1 cellular context compared by ENCODE assay signal in the genomic region with DNA sequence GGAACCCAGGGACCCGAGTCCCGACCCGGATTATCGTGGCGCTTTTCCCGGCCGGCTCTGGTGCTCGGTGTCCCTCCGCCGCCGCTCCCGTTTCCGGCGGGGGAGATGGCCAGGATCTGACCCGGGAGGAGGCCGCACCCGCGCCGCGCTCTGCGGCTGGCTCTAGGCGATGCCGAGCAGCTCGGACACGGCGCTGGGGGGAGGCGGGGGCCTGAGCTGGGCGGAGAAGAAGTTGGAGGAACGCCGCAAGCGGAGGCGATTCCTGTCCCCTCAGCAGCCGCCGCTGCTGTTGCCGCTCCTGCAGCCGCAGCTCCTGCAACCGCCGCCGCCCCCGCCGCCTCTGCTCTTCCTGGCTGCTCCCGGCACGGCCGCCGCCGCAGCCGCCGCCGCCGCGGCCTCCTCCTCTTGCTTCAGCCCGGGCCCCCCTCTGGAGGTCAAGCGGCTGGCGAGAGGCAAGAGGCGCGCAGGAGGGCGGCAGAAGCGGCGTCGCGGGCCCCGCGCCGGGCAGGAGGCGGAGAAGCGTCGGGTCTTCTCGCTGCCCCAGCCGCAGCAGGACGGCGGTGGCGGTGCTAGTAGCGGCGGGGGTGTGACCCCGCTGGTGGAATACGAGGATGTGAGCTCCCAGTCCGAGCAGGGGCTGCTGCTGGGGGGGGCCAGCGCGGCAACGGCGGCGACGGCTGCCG.
TF ChIP-seq lines count a peak whose summit lies in the region.

No MANE protein-coding gene starts in this region.

TF ChIP-seq in A549, 52 proteins besides CTCF, POLR2A, EP300 and RAD21 (continued from another document):
- TF ChIP-seq PBX3 (IDR thresholded peaks at IDR 0.05): no peak
